In genomic region chr4:163273922-163274321, GRCh38 we compare ENCODE assay signal across 9 cellular contexts. TPM values are rescaled to one million over a fixed set of nuclear protein-coding genes. Genes with fewer than 3 reads are reported as not detected.
"Had no signal": no experiment of that assay in that cellular context is flagged by ENCODE, and none has a peak within 500 bp of the region (broad histone marks: within the 10 kb centered on the region; RNA-seq: fewer than 3 reads in every experiment).

No MANE protein-coding gene starts in this region.

- H3K4me1 ChIP-seq: HAP-1 had no signal

- H3K4me3 Mint-ChIP-seq: HFFc6, IgD-negative memory B cell had no signal

- FAIRE-seq: HepG2 had no signal

- H2AFZ ChIP-seq: GM23248 had no signal

- H3K27me3 Mint-ChIP-seq: IgD-negative memory B cell had no signal

- H3K36me3 ChIP-seq: HAP-1 had no signal

- H3K9me3 ChIP-seq: HAP-1 had no signal

- H3K27ac Mint-ChIP-seq: HFFc6, IgD-negative memory B cell had no signal

- H3K9ac ChIP-seq: GM23248 had no signal

- H3K27ac ChIP-seq: GM23248, HL-60 had no signal

- ATAC-seq: HCT116, HepG2 had no signal

- H3K4me1 Mint-ChIP-seq: IgD-negative memory B cell had no signal

- H3K4me3 ChIP-seq: GM23248, HAP-1 had no signal

- DNase-seq: GM23248, H7, HFFc6, KG1 had no signal

RNA-seq across cellular contexts. Expression of gene NPY1R, which starts 58.5 kb away (rescaled TPM):
- total RNA-seq: GM23248, HepG2, HFFc6 had no signal
- polyA plus RNA-seq: GM23248, HepG2, IgD-negative memory B cell had no signal
